In genomic region chr2:16207151-16207550, GRCh38 we compare ENCODE assay signal across 28 cellular contexts.
"Had no signal": no experiment of that assay in that cellular context is flagged by ENCODE, and none has a peak within 500 bp of the region (broad histone marks: within the 10 kb centered on the region; RNA-seq: fewer than 3 reads in every experiment).

No MANE protein-coding gene starts in this region.

- DNase-seq: natural killer cell; occipital lobe; ovary; posterior cingulate gyrus; psoas muscle; right cardiac atrium; right lobe of liver; sigmoid colon; spleen; stimulated activated CD4-positive, alpha-beta T cell treated with anti-CD3 and anti-CD28 coated beads, Interleukin-12 subunit alpha, Interleukin-12 subunit beta, amount 100 ng/mL, for 4 hours; stimulated activated CD4-positive, alpha-beta T cell treated with anti-CD3 and anti-CD28 coated beads, Interleukin-1b, Interleukin-23, amount 100 ng/mL, for 48 hours; stimulated activated CD4-positive, alpha-beta T cell treated with anti-CD3 and anti-CD28 coated beads, Interleukin-4, amount 100 ng/mL, for 1 hour; stimulated activated CD4-positive, alpha-beta T cell treated with anti-CD3 and anti-CD28 coated beads, Interleukin-4, amount 100 ng/mL, for 4 hours; stimulated activated CD8-positive, alpha-beta memory T cell treated with anti-CD3 and anti-CD28 coated beads, Interleukin-4, amount 100 ng/mL, for 48 hours; stimulated activated naive CD4-positive, alpha-beta T cell; stimulated activated naive CD8-positive, alpha-beta T cell treated with anti-CD3 and anti-CD28 coated beads, Interleukin-15, amount 100 ng/mL, for 72 hours; stimulated activated naive CD8-positive, alpha-beta T cell treated with anti-CD3 and anti-CD28 coated beads, Interleukin-15, Interleukin-2, amounts not matched to agents 100 U/mL and 50 U/mL, for 24 hours; thyroid gland; trophoblast cell; upper lobe of left lung had no signal

- H3K4me3 ChIP-seq: neural progenitor cell, ovary, psoas muscle, right lobe of liver, sigmoid colon, skin epidermis, smooth muscle cell, spleen, thoracic aorta, thyroid gland, tibial nerve, upper lobe of left lung, vagina had no signal

- H3K27me3 ChIP-seq: neural progenitor cell, ovary, right lobe of liver, sigmoid colon, spleen, thyroid gland, tibial nerve, upper lobe of left lung, vagina had no signal

- H3K4me2 ChIP-seq: neural progenitor cell, smooth muscle cell had no signal

- H3K9me3 ChIP-seq: ovary, psoas muscle, right lobe of liver, thoracic aorta, thyroid gland, upper lobe of left lung, vagina had no signal

- H3K79me2 ChIP-seq: parathyroid adenoma had no signal

- H3K9ac ChIP-seq: neural progenitor cell, parathyroid adenoma had no signal

- H3K36me3 ChIP-seq: neural progenitor cell, ovary, right lobe of liver, sigmoid colon, spleen, thoracic aorta, thyroid gland, tibial nerve, upper lobe of left lung, vagina had no signal

- H3K27ac ChIP-seq: neural progenitor cell, ovary, parathyroid adenoma, psoas muscle, right lobe of liver, sigmoid colon, skin epidermis, spleen, thoracic aorta, thyroid gland, tibial nerve, upper lobe of left lung, vagina had no signal

- H2AFZ ChIP-seq: neural progenitor cell, parathyroid adenoma had no signal

- ATAC-seq: natural killer cell; psoas muscle; right cardiac atrium; right lobe of liver; stimulated activated memory B cell treated with anti-CD40 and anti-IgM and Interleukin-4, amounts not matched to agents 10 μg/mL and 1 μg/mL and 100 μg/mL, for 72 hours; stimulated activated naive CD8-positive, alpha-beta T cell treated with anti-CD3 and anti-CD28 coated beads, Interleukin-15, amount 100 ng/mL, for 72 hours; stimulated activated naive CD8-positive, alpha-beta T cell treated with anti-CD3 and anti-CD28 coated beads, Interleukin-15, Interleukin-2, amounts not matched to agents 100 U/mL and 50 U/mL, for 24 hours had no signal

- H3K4me1 ChIP-seq: parathyroid adenoma, right lobe of liver, sigmoid colon, spleen, thyroid gland, tibial nerve, upper lobe of left lung, vagina had no signal
